1 cellular context compared by ENCODE assay signal in genomic region chr2:223944166-223944703, GRCh38.
TF ChIP-seq lines count a peak whose summit lies in the region.

No MANE protein-coding gene starts in this region.

TF ChIP-seq in IMR-90, 13 proteins besides CTCF, POLR2A, EP300 and RAD21 (continued from another document):
- no peak for TF ChIP-seq USF2 (IDR thresholded peaks at IDR 0.05; ENCODE audit: low read depth, low read length)
